ENCODE assay signal across 18 cellular contexts in genomic region chr19:7333198-7334118, GRCh38. TPM values are rescaled to one million over a fixed set of nuclear protein-coding genes. Genes with fewer than 3 reads are reported as not detected.
A peak's percentile ranks its signal among the peaks of the same experiment; 100 is the strongest.
DNase-seq lines count a peak whose midpoint lies in the region; ATAC-seq and TF ChIP-seq lines count a peak whose summit lies in the region.
"Had no signal": no experiment of that assay in that cellular context is flagged by ENCODE, and none has a peak within 500 bp of the region (broad histone marks: within the 10 kb centered on the region; RNA-seq: fewer than 3 reads in every experiment).

No MANE protein-coding gene starts in this region.

- H3K9me3 ChIP-seq in heart left ventricle (no peaks in the 10 kb centered on the region), SU-DHL-6 (ENCODE audit: insufficient read depth, low read length) (no peaks in the 10 kb centered on the region; the same call in 1 of the 2 replicates), upper lobe of right lung (no peaks in the 10 kb centered on the region)
- H3K9me3 ChIP-seq: A549 had no signal

- H3K4me1 ChIP-seq in heart left ventricle: peaks cover 0 to 32% (median 10%) of the 10 kb centered on the region in 12 donors
- peaks cover 5% of the 10 kb centered on the region for H3K4me1 ChIP-seq in upper lobe of right lung
- H3K4me1 ChIP-seq: A549 had no signal

- H3K36me3 ChIP-seq in heart left ventricle: no peaks in the 10 kb centered on the region
- H3K36me3 ChIP-seq in SU-DHL-6 (ENCODE audit: low read length): no peaks in the 10 kb centered on the region
- H3K36me3 ChIP-seq in upper lobe of right lung: no peaks in the 10 kb centered on the region
- H3K36me3 ChIP-seq: cardiac muscle cell had no signal

- peak overlapping the region in 1 of 6 donors; percentile 4 for H3K27ac Mint-ChIP-seq in immature natural killer cell
- H3K27ac Mint-ChIP-seq: memory B cell had no signal

- no peaks in the 10 kb centered on the region for H4K20me1 ChIP-seq in SU-DHL-6 (ENCODE audit: low read depth, low read length)

- H3K4me2 ChIP-seq in SU-DHL-6 (ENCODE audit: low read depth, low read length, poor library complexity, severe bottlenecking): peak overlapping the region; percentile 18
- H3K4me2 ChIP-seq: A549, smooth muscle cell had no signal

- TF ChIP-seq CTCF in heart left ventricle (IDR thresholded peaks at IDR 0.05) (no peak), SU-DHL-6 (IDR thresholded peaks at IDR 0.05; ENCODE audit: insufficient read depth, low read length, poor library complexity, severe bottlenecking) (no peak), upper lobe of right lung (IDR thresholded peaks at IDR 0.05) (no peak)

- peak overlapping the region; percentile 6 for H2AFZ ChIP-seq in SU-DHL-6 (ENCODE audit: low read depth, low read length, severe bottlenecking)

- peaks cover 0 to 13% (median 4%) of the 10 kb centered on the region in 3 donors for H3K27me3 Mint-ChIP-seq in immature natural killer cell (ENCODE audit: low read depth in 3 of 3)
- H3K27me3 Mint-ChIP-seq: memory B cell had no signal

- 45 to 52% (median 50%) methylated on average over 17 of the region's 17 CpGs for WGBS in heart left ventricle, 4 donors

- H3K4me3 ChIP-seq in heart left ventricle (no peak overlapping the region), SU-DHL-6 (ENCODE audit: insufficient read depth, low read length, poor library complexity, severe bottlenecking) (no peak overlapping the region), upper lobe of right lung (no peak overlapping the region)
- H3K4me3 ChIP-seq: A549, cardiac muscle cell, smooth muscle cell had no signal

- H3F3A ChIP-seq in SU-DHL-6 (ENCODE audit: insufficient read depth): peaks cover 54% of the 10 kb centered on the region

- peaks cover 21 to 30% of the 10 kb centered on the region in 2 donors for H3K4me1 Mint-ChIP-seq in immature natural killer cell

- H3K9me3 Mint-ChIP-seq in immature natural killer cell: no peaks in the 10 kb centered on the region
- H3K9me3 Mint-ChIP-seq: memory B cell had no signal

- peak overlapping the region in 8 of 12 donors; percentile 44 to 80 (median 56) for H3K27ac ChIP-seq in heart left ventricle
- peak overlapping the region; percentile 67 for H3K27ac ChIP-seq in SU-DHL-6 (ENCODE audit: low read depth, low read length)
- H3K27ac ChIP-seq in upper lobe of right lung: no peak overlapping the region
- H3K27ac ChIP-seq: A549, cardiac muscle cell had no signal

- no peak overlapping the region for H3K4me3 Mint-ChIP-seq in immature natural killer cell
- H3K4me3 Mint-ChIP-seq: memory B cell had no signal

- DNase-seq in heart left ventricle (peak in 4 of 5 donors; percentile 38 to 74 (median 58)), Right ventricle myocardium inferior (ENCODE audit: missing footprints) (no peak), glomerular endothelial cell (ENCODE audit: extremely low read depth, low read depth, low spot score) (peak; percentile 55), upper lobe of right lung (peak; percentile 44), immature natural killer cell (no peak), GM19238 (ENCODE audit: insufficient read length, low spot score) (no peak), SW 1271 (lab: John Stamatoyannopoulos, UW) (no peak)
- DNase-seq: activated CD8-positive, alpha-beta memory T cell treated with anti-CD3 and anti-CD28 coated beads for 24 hours; activated naive CD4-positive, alpha-beta T cell treated with Interleukin-2 at 50 U/mL for 16 hours; COR-L47; Karpas-422; NCI-H2081 treated with DMSO at 0.1 percent for 48 hours had no signal

- no peak for TF ChIP-seq POLR2A in heart left ventricle (IDR thresholded peaks at IDR 0.05)

- 0 out of 2 replicates have a peak overlapping the region, but pooled peaks have one; percentile 2 for H3K9ac ChIP-seq in SU-DHL-6 (ENCODE audit: low read length)

- H3K79me2 ChIP-seq in SU-DHL-6 (ENCODE audit: insufficient read depth, low read length): no peaks in the 10 kb centered on the region

- H3K9me2 ChIP-seq in SU-DHL-6 (replicated peaks; ENCODE audit: insufficient read depth, low read length): no peaks in the 10 kb centered on the region

- intact Hi-C loops in heart left ventricle (cut with DNase I): loop anchor here in 2 of 10 donors (5.0 kb wide), 2 partner anchors 36 to 41 kb away; partner anchors contain the start of gene INSR (in 1 of the 2)
- intact Hi-C loops in Right ventricle myocardium inferior (cut with DNase I): no loop called here
- intact Hi-C loops in upper lobe of right lung (cut with DNase I): no loop called here

- H3K27me3 ChIP-seq in heart left ventricle: no peaks in the 10 kb centered on the region
- no peaks in the 10 kb centered on the region for H3K27me3 ChIP-seq in SU-DHL-6 (ENCODE audit: low read length)
- H3K27me3 ChIP-seq in upper lobe of right lung: no peaks in the 10 kb centered on the region
- H3K27me3 ChIP-seq: cardiac muscle cell had no signal

- ATAC-seq in heart left ventricle (peak; percentile 63 to 94 (median 79)), Right ventricle myocardium inferior (no peak), upper lobe of right lung (no peak)
- ATAC-seq: A549, SK-N-SH treated with all-trans-retinoic acid at 6 μM for 48 hours had no signal

- no peaks in the 10 kb centered on the region for H3K36me3 Mint-ChIP-seq in immature natural killer cell

RNA-seq across cellular contexts. Expression of gene ARHGEF18, which starts 15.3 kb away (rescaled TPM):
- 10 to 100 TPM in 3 of 9 donors, 1 to 10 TPM in 6; 6.5 to 15.1 (median 9.1) TPM for total RNA-seq in heart left ventricle
- polyA plus RNA-seq in heart left ventricle: 10 to 100 TPM in 1 of 2 donors, 1 to 10 TPM in 1; 4.1 to 13.3 TPM
- 8.5 TPM for total RNA-seq in Right ventricle myocardium inferior
- 53.2 and 53.3 TPM in 2 replicates for total RNA-seq in glomerular endothelial cell
- total RNA-seq in upper lobe of right lung: 50.4 TPM
- 1 to 10 TPM in 2 of 3 donors, under 1 TPM in 1; 0.86 to 7.8 (median 1.2) TPM for polyA plus RNA-seq in immature natural killer cell

RNA-seq across cellular contexts. Expression of gene INSR, which starts 39.2 kb away (rescaled TPM):
- total RNA-seq in heart left ventricle (100 to 1,000 TPM in 5 of 9 donors, 10 to 100 TPM in 4; 73.7 to 221 (median 103) TPM), Right ventricle myocardium inferior (73.5 TPM), glomerular endothelial cell (26.6 and 134 TPM in 2 replicates), upper lobe of right lung (37.5 TPM)
- polyA plus RNA-seq in heart left ventricle (10 to 100 TPM; 28.7 to 40.5 TPM), immature natural killer cell (under 1 TPM; 0.03 to 0.29 (median 0.04) TPM)

Comparison
In these comparisons a context has a peak if more than half of its experiments do, and no peak if none do; other contexts are left out.
1. ATAC-seq: peak in heart left ventricle (4 of 4); none in Right ventricle myocardium inferior (single experiment) and upper lobe of right lung (single experiment).
2. DNase-seq: peak in heart left ventricle (4 of 5), glomerular endothelial cell (single experiment) and upper lobe of right lung (single experiment); none in Right ventricle myocardium inferior (single experiment), immature natural killer cell (0 of 3), GM19238 (single experiment) and SW 1271 (0 of 2).